8 cellular contexts compared by ENCODE assay signal in the genomic region with DNA sequence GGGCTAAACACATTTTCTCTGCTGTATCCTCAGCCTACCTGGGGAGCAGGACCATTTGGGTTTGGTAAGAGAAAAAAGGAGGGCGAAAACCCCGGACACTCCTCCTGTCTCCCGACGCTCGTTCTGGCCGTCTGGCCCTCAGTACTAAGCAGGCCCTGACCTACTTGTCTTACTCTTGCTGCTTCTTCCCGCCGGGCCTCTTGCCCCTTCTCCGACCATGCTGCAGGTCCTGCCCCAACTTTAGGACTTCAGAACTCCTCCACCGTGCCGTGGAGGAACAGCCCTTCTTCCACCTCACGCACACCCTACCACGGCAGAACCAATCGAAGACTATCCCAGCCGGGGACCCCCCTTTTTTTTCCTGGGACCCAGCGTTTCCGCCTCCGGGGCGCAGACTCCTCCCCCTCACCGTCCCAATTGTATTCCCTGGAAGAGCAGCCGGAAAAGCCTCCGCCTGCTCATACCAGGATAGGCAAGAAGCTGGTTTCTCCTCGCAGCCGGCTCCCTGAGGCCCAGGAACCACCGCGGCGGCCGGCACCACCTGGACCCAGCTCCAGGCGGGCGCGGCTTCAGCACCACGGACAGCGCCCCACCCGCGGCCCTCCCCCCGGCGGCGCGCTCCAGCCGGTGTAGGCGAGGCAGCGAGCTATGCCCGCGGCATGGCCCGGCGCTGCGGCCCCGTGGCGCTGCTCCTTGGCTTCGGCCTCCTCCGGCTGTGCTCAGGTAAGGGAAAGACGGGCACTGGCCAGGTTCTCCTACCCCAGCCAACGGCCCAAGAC. TPM values are rescaled to one million over a fixed set of nuclear protein-coding genes. Genes with fewer than 3 reads are reported as not detected.
DNase-seq lines count a peak whose midpoint lies in the region; ATAC-seq and TF ChIP-seq lines count a peak whose summit lies in the region.

A gene with protein sequence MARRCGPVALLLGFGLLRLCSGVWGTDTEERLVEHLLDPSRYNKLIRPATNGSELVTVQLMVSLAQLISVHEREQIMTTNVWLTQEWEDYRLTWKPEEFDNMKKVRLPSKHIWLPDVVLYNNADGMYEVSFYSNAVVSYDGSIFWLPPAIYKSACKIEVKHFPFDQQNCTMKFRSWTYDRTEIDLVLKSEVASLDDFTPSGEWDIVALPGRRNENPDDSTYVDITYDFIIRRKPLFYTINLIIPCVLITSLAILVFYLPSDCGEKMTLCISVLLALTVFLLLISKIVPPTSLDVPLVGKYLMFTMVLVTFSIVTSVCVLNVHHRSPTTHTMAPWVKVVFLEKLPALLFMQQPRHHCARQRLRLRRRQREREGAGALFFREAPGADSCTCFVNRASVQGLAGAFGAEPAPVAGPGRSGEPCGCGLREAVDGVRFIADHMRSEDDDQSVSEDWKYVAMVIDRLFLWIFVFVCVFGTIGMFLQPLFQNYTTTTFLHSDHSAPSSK (plus strand): TSS at position 393 of the 779 bp plus-strand sequence. CDS start 267 bp downstream, at position 660.

- no peaks in the 10 kb centered on the region for H3K36me3 ChIP-seq in HUES6 (ENCODE audit: control insufficient read depth, insufficient read depth, low read length)
- no peaks in the 10 kb centered on the region for H3K36me3 ChIP-seq in PC-3 (ENCODE audit: low read depth, low read length)

- H3K9me3 ChIP-seq in HUES6 (ENCODE audit: control insufficient read depth, insufficient read depth, low read depth, low read length) (no peaks in the 10 kb centered on the region), PC-3 (ENCODE audit: low read length) (no peaks in the 10 kb centered on the region)

- BruUV-seq in PC-3 (replicated peaks; lab: Mats Ljungman, UMichigan), result no TSS peak

- H3K27me3 ChIP-seq in HUES6 (ENCODE audit: control insufficient read depth, insufficient read depth, low read length) (peaks cover 60% of the 10 kb centered on the region), PC-3 (ENCODE audit: low read length) (peaks cover 26% of the 10 kb centered on the region), foreskin keratinocyte (peaks cover 27% of the 10 kb centered on the region)

- no peak within 1 kb of the TSS for H3K27ac ChIP-seq in HUES6 (ENCODE audit: low read depth, low read length)
- no peak within 1 kb of the TSS for H3K27ac ChIP-seq in PC-3 (ENCODE audit: low read length)
- H3K27ac ChIP-seq in foreskin keratinocyte, result no peak within 1 kb of the TSS

- peak within 1 kb of the TSS; percentile 25; the same call in 1 of the 2 replicates for H3K4me2 ChIP-seq in PC-3 (ENCODE audit: low read length)

- H3K4me1 ChIP-seq in HUES6 (ENCODE audit: control insufficient read depth, insufficient read depth, low read length) (peaks cover 9% of the 10 kb centered on the region; the same call in 1 of the 2 replicates), PC-3 (ENCODE audit: insufficient read depth, low read length) (no peaks in the 10 kb centered on the region), foreskin keratinocyte (no peaks in the 10 kb centered on the region)

- POLR2A ChIA-PET in PC-3 (lab: Charles Lee; ENCODE audit: unreplicated experiment), result no interaction called here

- TF ChIP-seq CTCF in PC-3 (conservative IDR thresholded peaks at IDR 0.05; ENCODE audit: low read depth, low read length), result no peak
- TF ChIP-seq CTCF in foreskin keratinocyte (conservative IDR thresholded peaks at IDR 0.05), result no peak
- TF ChIP-seq CTCF in HFFc6 (IDR thresholded peaks at IDR 0.05), result no peak

- peak within 1 kb of the TSS; percentile 38 for H3K9ac ChIP-seq in HUES6 (ENCODE audit: low read length)
- H3K9ac ChIP-seq in PC-3 (ENCODE audit: low read length), result no peak within 1 kb of the TSS

- ATAC-seq in PC-3 (peak; percentile 95), foreskin keratinocyte (peak; percentile 85)
- ATAC-seq in activated T-helper 17 cell treated with anti-CD3 and anti-CD28 coated beads, Interleukin-2, amount 50 U/mL, for 72 hours (replicated peaks), result peak; percentile 95

- intact Hi-C loops in PC-3 (cut with micrococcal nuclease), result no loop called here

- no peaks in the 10 kb centered on the region for H3K79me2 ChIP-seq in PC-3 (ENCODE audit: low read length)

- H3F3A ChIP-seq in PC-3 (ENCODE audit: low read length, unreplicated experiment), result no peaks in the 10 kb centered on the region

- no peaks in the 10 kb centered on the region for H3K36me3 Mint-ChIP-seq in activated T-helper 17 cell treated with anti-CD3 and anti-CD28 coated beads, Interleukin-2, amount 50 U/mL, for 72 hours (ENCODE audit: low read depth)
- H3K36me3 Mint-ChIP-seq in HFFc6 (ENCODE audit: low read depth), result no peaks in the 10 kb centered on the region

- peaks cover 22% of the 10 kb centered on the region for H3K27me3 Mint-ChIP-seq in activated T-helper 17 cell treated with anti-CD3 and anti-CD28 coated beads, Interleukin-2, amount 50 U/mL, for 72 hours
- peaks cover 37% of the 10 kb centered on the region for H3K27me3 Mint-ChIP-seq in HFFc6 (ENCODE audit: insufficient read depth)

- DNase-seq in Caki2 (ENCODE audit: low read depth), result peak; percentile 79
- DNase-seq in PC-3, result peak; percentile 69
- no peak for DNase-seq in foreskin keratinocyte
- peak in 45 of 56 donors; percentile 12 to 83 (median 50) for DNase-seq in nucleus accumbens (lab: John Stamatoyannopoulos, UW)
- peak; percentile 59 for DNase-seq in superior temporal gyrus (ENCODE audit: extremely low spot score)
- no peak for DNase-seq in HFFc6

- peak within 1 kb of the TSS; percentile 60 for H3K4me3 ChIP-seq in HUES6 (ENCODE audit: low read depth, low read length)
- no peak within 1 kb of the TSS for H3K4me3 ChIP-seq in PC-3 (ENCODE audit: low read length)

- CTCF ChIA-PET in PC-3 (lab: Charles Lee), result interaction anchor here (0.7 to 1.2 kb wide), 2 partner anchors 8 to 388 kb away, joined by 3 to 5 read pairs; no protein-coding TSS in a partner anchor

- H3K27ac Mint-ChIP-seq in activated T-helper 17 cell treated with anti-CD3 and anti-CD28 coated beads, Interleukin-2, amount 50 U/mL, for 72 hours, result no peak within 1 kb of the TSS
- H3K27ac Mint-ChIP-seq in HFFc6, result no peak within 1 kb of the TSS

- no peaks in the 10 kb centered on the region for H4K20me1 ChIP-seq in PC-3 (ENCODE audit: low read length)

- no peak within 1 kb of the TSS for H2AFZ ChIP-seq in PC-3 (ENCODE audit: low read length)

- H3K4me3 Mint-ChIP-seq in activated T-helper 17 cell treated with anti-CD3 and anti-CD28 coated beads, Interleukin-2, amount 50 U/mL, for 72 hours, result peak within 1 kb of the TSS; percentile 42
- no peak within 1 kb of the TSS for H3K4me3 Mint-ChIP-seq in HFFc6

- no peaks in the 10 kb centered on the region for H3K9me3 Mint-ChIP-seq in activated T-helper 17 cell treated with anti-CD3 and anti-CD28 coated beads, Interleukin-2, amount 50 U/mL, for 72 hours
- no peaks in the 10 kb centered on the region; the same call in 1 of the 2 replicates for H3K9me3 Mint-ChIP-seq in HFFc6

- H3K4me1 Mint-ChIP-seq in activated T-helper 17 cell treated with anti-CD3 and anti-CD28 coated beads, Interleukin-2, amount 50 U/mL, for 72 hours, result peaks cover 4% of the 10 kb centered on the region
- no peaks in the 10 kb centered on the region for H3K4me1 Mint-ChIP-seq in HFFc6 (ENCODE audit: low read depth)

- in situ Hi-C loops in Caki2 (cut with HindIII; ENCODE audit: low pct_unique_long_range_greater_than_20kb, low sequenced_read_pairs), result no loop called here

- H3K9me2 ChIP-seq in PC-3 (replicated peaks; ENCODE audit: low read length), result no peaks in the 10 kb centered on the region; the same call in 1 of the 2 replicates

RNA-seq across cellular contexts. Expression of the gene that starts here (rescaled TPM):
- 0.03 TPM in 1 of 2 replicates, not detected in the other for total RNA-seq in Caki2 (2014; rRNA removed; shearing (Covaris generic); ENCODE audit: low replicate concordance)
- total RNA-seq in PC-3 (2014; rRNA removed) (not detected in 2 replicates), foreskin keratinocyte (0.03 and 0.07 TPM in 2 replicates)
- under 1 TPM in 1 of 2 donors, not detected in 1; 0.05 TPM for total RNA-seq in activated T-helper 17 cell treated with anti-CD3 and anti-CD28 coated beads, Interleukin-2, amount 50 U/mL, for 72 hours
- polyA plus RNA-seq in foreskin keratinocyte, result 0.02 and 0.07 TPM in 2 replicates
- total RNA-seq in HFFc6 (2021; fragmentation: NEBNext Ultra II Directional; extraction: Animal tissue kit (Norgen Biotek cat#: 25700)), result under 1 TPM in 5 of 6 experiments, not detected in 1; 0.05 to 0.09 (median 0.07) TPM

Comparison
In these comparisons a context has a peak if more than half of its experiments do, and no peak if none do; other contexts are left out.
1. Peak in DNase-seq in Caki2; RNA of the gene not detected or under 1 TPM.
2. Peak in DNase-seq, ATAC-seq and H3K4me2 ChIP-seq in PC-3; RNA of the gene not detected or under 1 TPM.
3. Peak in ATAC-seq in activated T-helper 17 cell treated with anti-CD3 and anti-CD28 coated beads, Interleukin-2, amount 50 U/mL, for 72 hours; RNA of the gene not detected or under 1 TPM.
4. Peak in ATAC-seq in foreskin keratinocyte; RNA of the gene not detected or under 1 TPM.
5. DNase-seq: peak in nucleus accumbens (45 of 56) and superior temporal gyrus (single experiment); none in foreskin keratinocyte (0 of 2) and HFFc6 (single experiment).
6. Peak in every context shown above with its lines, with median percentiles within 50 percentile points of each other: ATAC-seq.